ENCODE assay signal across 12 cellular contexts in the genomic region with DNA sequence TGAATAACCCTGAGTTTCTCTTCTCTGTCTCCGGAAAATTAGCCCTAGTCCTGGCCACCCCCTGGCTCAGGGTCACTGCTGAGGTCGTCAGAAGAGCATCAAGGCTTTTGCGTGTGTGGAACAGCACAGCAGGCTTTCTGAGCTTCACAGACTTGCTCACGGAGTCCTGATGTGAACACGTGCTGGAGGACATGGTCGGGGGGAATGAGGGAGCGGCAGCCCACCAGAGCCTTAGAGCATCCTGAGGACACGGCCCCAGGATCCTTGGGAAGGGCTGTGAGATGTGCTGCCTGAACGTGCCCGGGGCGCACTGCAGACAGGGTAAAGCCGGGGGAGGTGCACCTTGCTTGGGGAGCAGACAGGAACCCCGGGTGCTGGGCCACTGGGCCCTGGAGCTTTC. TPM values are rescaled to one million over a fixed set of nuclear protein-coding genes. Genes with fewer than 3 reads are reported as not detected.
DNase-seq lines count a peak whose midpoint lies in the region; ATAC-seq and TF ChIP-seq lines count a peak whose summit lies in the region.
"Had no signal": no experiment of that assay in that cellular context is flagged by ENCODE, and none has a peak within 500 bp of the region (broad histone marks: within the 10 kb centered on the region; RNA-seq: fewer than 3 reads in every experiment).

No MANE protein-coding gene starts in this region.

- H3K27me3 ChIP-seq in ascending aorta (no peaks in the 10 kb centered on the region), liver (ENCODE audit: control insufficient read depth in 4 of 4, insufficient read depth in 4 of 4, low read length in 3 of 4) (no peaks in the 10 kb centered on the region), gastrocnemius medialis (no peaks in the 10 kb centered on the region)

- peak overlapping the region in 1 of 2 donors; percentile 54 for H3K4me3 ChIP-seq in ascending aorta
- H3K4me3 ChIP-seq in liver (ENCODE audit: low read depth in 1 of 3, low read length in 3 of 3), result no peak overlapping the region
- peak overlapping the region in 2 of 4 donors; percentile 49 to 61 for H3K4me3 ChIP-seq in gastrocnemius medialis

- WGBS in liver, result 79% methylated on average over 13 of the region's 13 CpGs

- peak; percentile 68 for DNase-seq in COLO668 (lab: John Stamatoyannopoulos, UW; ENCODE audit: unreplicated experiment)
- DNase-seq in ascending aorta (ENCODE audit: low spot score in 2 of 2), result peak in 1 of 2 donors; percentile 63
- no peak for DNase-seq in gastrocnemius medialis
- DNase-seq in NCI-H2081 treated with DMSO at 0.1 percent for 48 hours (lab: John Stamatoyannopoulos, UW), result no peak
- DNase-seq in activated CD4-positive, CD25-positive, alpha-beta regulatory T cell treated with anti-CD3 and anti-CD28 coated beads, Interleukin-2, amount 50 U/mL, for 72 hours, result no peak
- DNase-seq: immature natural killer cell; stimulated activated CD4-positive, alpha-beta T cell treated with anti-CD3 and anti-CD28 coated beads, Interleukin-12 subunit alpha, Interleukin-12 subunit beta, amount 100 ng/mL, for 4 hours had no signal

- H3K27ac ChIP-seq in ascending aorta, result peak overlapping the region; percentile 92 to 97
- peak overlapping the region; percentile 53 to 83 for H3K27ac ChIP-seq in liver (ENCODE audit: low read depth in 1 of 2, low read length in 2 of 2)
- peak overlapping the region; percentile 91 to 97 (median 94) for H3K27ac ChIP-seq in gastrocnemius medialis

- ATAC-seq in gastrocnemius medialis (no peak), GM21360 (IDR thresholded peaks at IDR 0.05; ENCODE audit: unreplicated experiment) (no peak), HG02759 (IDR thresholded peaks at IDR 0.05; ENCODE audit: unreplicated experiment) (no peak)
- ATAC-seq: activated CD4-positive, CD25-positive, alpha-beta regulatory T cell treated with anti-CD3 and anti-CD28 coated beads, Interleukin-2, amount 50 U/mL, for 24 hours; naive thymus-derived CD8-positive, alpha-beta T cell had no signal

- H3K9me3 ChIP-seq in ascending aorta (no peaks in the 10 kb centered on the region), liver (ENCODE audit: control insufficient read depth in 4 of 4, low read length in 3 of 4) (no peaks in the 10 kb centered on the region), gastrocnemius medialis (no peaks in the 10 kb centered on the region)

- H3K9ac ChIP-seq in liver (ENCODE audit: low read depth in 1 of 2, low read length in 2 of 2), result no peak overlapping the region

- peaks cover 20 to 44% of the 10 kb centered on the region in 2 donors for H3K4me1 ChIP-seq in ascending aorta
- H3K4me1 ChIP-seq in liver (ENCODE audit: control insufficient read depth in 4 of 4, insufficient read depth in 4 of 4, low read length in 3 of 4), result peaks cover 18 to 80% (median 64%) of the 10 kb centered on the region in 4 donors
- H3K4me1 ChIP-seq in gastrocnemius medialis, result peaks cover 73 to 82% of the 10 kb centered on the region in 2 donors

- TF ChIP-seq CTCF in ascending aorta (IDR thresholded peaks at IDR 0.05), result no peak
- no peak for TF ChIP-seq CTCF in liver (IDR thresholded peaks at IDR 0.05; ENCODE audit: low read depth, low read length, missing input control)
- TF ChIP-seq CTCF in gastrocnemius medialis (IDR thresholded peaks at IDR 0.05 in 4 of 5, conservative IDR thresholded peaks at IDR 0.05 in 1 of 5), result no peak

- no peak for TF ChIP-seq POLR2A in gastrocnemius medialis (IDR thresholded peaks at IDR 0.05)

- TF ChIP-seq RAD21 in liver (IDR thresholded peaks at IDR 0.05), result no peak

- in situ Hi-C loops in gastrocnemius medialis (cut with MboI; ENCODE audit: low sequenced_read_pairs in 4 of 4), result no loop called here

- peaks cover 0 to 3% of the 10 kb centered on the region in 2 donors for H3K36me3 ChIP-seq in ascending aorta
- peaks cover 14 to 54% (median 30%) of the 10 kb centered on the region in 4 donors for H3K36me3 ChIP-seq in liver (ENCODE audit: control insufficient read depth in 4 of 4, insufficient read depth in 3 of 4, low read depth in 1 of 4, low read length in 3 of 4)
- no peaks in the 10 kb centered on the region for H3K36me3 ChIP-seq in gastrocnemius medialis

- intact Hi-C loops in ascending aorta (cut with DNase I) (loop anchor here (1.0 to 10.0 kb wide), 4 partner anchors 29 to 251 kb away; partner anchors contain the start of genes RHBDD2, STYXL1 and TMEM120A), gastrocnemius medialis (cut with DNase I; ENCODE audit: low total_unique reads) (loop anchor here (1.0 to 10.0 kb wide), 4 partner anchors 14 to 1481 kb away; partner anchors contain the start of gene POR)

TF ChIP-seq in liver, 16 proteins besides CTCF, POLR2A, EP300 and RAD21:
- TF ChIP-seq FOXA1 (IDR thresholded peaks at IDR 0.05) (no peak), HNF4G (IDR thresholded peaks at IDR 0.05) (no peak), TAF1 (conservative IDR thresholded peaks at IDR 0.05) (no peak), FOXA2 (IDR thresholded peaks at IDR 0.05) (no peak), HNF4A (conservative IDR thresholded peaks at IDR 0.05) (no peak), ATF3 (IDR thresholded peaks at IDR 0.05) (no peak), RXRA (IDR thresholded peaks at IDR 0.05) (no peak), GABPA (IDR thresholded peaks at IDR 0.05 in 1 of 2, conservative IDR thresholded peaks at IDR 0.05 in 1 of 2) (no peak), REST (IDR thresholded peaks at IDR 0.05) (no peak), SP1 (IDR thresholded peaks at IDR 0.05) (no peak)
- TF ChIP-seq, protein P1, sequence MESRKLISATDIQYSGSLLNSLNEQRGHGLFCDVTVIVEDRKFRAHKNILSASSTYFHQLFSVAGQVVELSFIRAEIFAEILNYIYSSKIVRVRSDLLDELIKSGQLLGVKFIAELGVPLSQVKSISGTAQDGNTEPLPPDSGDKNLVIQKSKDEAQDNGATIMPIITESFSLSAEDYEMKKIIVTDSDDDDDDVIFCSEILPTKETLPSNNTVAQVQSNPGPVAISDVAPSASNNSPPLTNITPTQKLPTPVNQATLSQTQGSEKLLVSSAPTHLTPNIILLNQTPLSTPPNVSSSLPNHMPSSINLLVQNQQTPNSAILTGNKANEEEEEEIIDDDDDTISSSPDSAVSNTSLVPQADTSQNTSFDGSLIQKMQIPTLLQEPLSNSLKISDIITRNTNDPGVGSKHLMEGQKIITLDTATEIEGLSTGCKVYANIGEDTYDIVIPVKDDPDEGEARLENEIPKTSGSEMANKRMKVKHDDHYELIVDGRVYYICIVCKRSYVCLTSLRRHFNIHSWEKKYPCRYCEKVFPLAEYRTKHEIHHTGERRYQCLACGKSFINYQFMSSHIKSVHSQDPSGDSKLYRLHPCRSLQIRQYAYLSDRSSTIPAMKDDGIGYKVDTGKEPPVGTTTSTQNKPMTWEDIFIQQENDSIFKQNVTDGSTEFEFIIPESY (IDR thresholded peaks at IDR 0.05), result no peak
TF ChIP-seq in liver: peak in this region for 0.

RNA-seq across cellular contexts. Expression of gene TMEM120A, which starts 28.8 kb away (rescaled TPM):
- total RNA-seq in ascending aorta, result 24.2 TPM
- 10 to 100 TPM; 18.7 to 29.5 TPM for total RNA-seq in liver
- 10 to 100 TPM; 34.8 to 73.9 TPM for polyA plus RNA-seq in liver
- 10 to 100 TPM; 21.3 to 56.7 (median 38.2) TPM for total RNA-seq in gastrocnemius medialis

RNA-seq across cellular contexts. Expression of gene POR, which starts 50.7 kb away (rescaled TPM):
- total RNA-seq in ascending aorta, result 236 TPM
- total RNA-seq in liver, result 100 to 1,000 TPM; 116 to 571 TPM
- 100 to 1,000 TPM; 377 to 973 TPM for polyA plus RNA-seq in liver
- 100 to 1,000 TPM in 3 of 4 donors, 10 to 100 TPM in 1; 85.7 to 218 (median 115) TPM for total RNA-seq in gastrocnemius medialis
